1 cellular context compared by ENCODE assay signal in the genomic region with DNA sequence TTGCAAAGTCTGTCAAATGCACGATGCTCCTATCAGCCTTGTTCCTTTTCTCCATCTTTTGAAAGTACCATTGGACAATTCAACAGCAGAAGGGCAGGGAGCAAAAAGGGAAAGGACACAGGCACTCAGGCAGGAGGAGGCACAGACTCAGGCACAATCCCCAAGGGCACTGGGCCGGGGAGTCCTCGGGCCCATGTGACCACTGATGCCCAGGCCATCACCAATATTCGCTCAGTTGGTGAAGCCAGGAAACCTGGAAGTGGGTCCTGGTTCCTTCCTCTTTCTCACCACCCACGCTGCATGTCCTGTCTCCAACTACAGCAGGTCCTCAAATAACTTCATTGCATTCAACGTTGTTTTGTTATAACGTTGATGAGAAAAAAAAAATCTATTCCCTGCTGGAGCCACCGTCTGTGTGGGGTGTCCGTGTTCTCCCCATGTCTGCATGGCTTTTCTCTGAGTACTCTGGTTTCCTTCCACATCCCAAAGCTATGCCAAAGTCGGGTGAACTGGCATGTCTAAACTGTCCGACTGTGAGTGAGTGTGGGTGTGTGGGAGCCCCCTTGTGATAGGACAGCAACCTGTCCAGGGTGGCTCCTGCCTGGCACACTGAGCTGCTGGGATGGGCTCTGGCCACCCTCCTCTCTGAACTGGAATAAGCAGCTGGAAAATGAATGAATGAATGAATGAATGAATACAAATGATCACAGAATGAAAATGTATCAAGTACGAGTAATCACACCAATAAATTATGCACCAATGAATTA.
TF ChIP-seq lines count a peak whose summit lies in the region.

No MANE protein-coding gene starts in this region.

TF ChIP-seq in A549, 52 proteins besides CTCF, POLR2A, EP300 and RAD21:
- TF ChIP-seq RNF2 (IDR thresholded peaks at IDR 0.05; ENCODE audit: borderline replicate concordance, low read depth) (no peak), EHF (CRISPR knock-in tag; IDR thresholded peaks at IDR 0.05) (no peak), CEBPB (IDR thresholded peaks at IDR 0.05) (no peak), HMGXB4 (CRISPR knock-in tag; IDR thresholded peaks at IDR 0.05; ENCODE audit: borderline replicate concordance) (no peak), FOSL2 (IDR thresholded peaks at IDR 0.05) (no peak), FOSL2 (CRISPR knock-in tag; IDR thresholded peaks at IDR 0.05) (no peak), GATA3 (IDR thresholded peaks at IDR 0.05; ENCODE audit: borderline replicate concordance) (no peak), FOSB (CRISPR knock-in tag; IDR thresholded peaks at IDR 0.05) (no peak), TP53 (CRISPR knock-in tag; IDR thresholded peaks at IDR 0.05) (no peak), HEYL (CRISPR knock-in tag; IDR thresholded peaks at IDR 0.05) (no peak), KDM1A (IDR thresholded peaks at IDR 0.05; ENCODE audit: low read depth) (no peak), KDM5A (IDR thresholded peaks at IDR 0.05) (no peak), MAZ (IDR thresholded peaks at IDR 0.05; ENCODE audit: borderline replicate concordance, low read depth, low read length) (no peak), EHMT2 (IDR thresholded peaks at IDR 0.05; ENCODE audit: low read depth) (no peak), BCL3 (IDR thresholded peaks at IDR 0.05) (no peak), RARB (CRISPR knock-in tag; IDR thresholded peaks at IDR 0.05) (no peak), NFE2L2 (conservative IDR thresholded peaks at IDR 0.05; ENCODE audit: low read length) (no peak), ZSCAN20 (CRISPR knock-in tag; IDR thresholded peaks at IDR 0.05) (no peak)
- TF ChIP-seq, protein P1, sequence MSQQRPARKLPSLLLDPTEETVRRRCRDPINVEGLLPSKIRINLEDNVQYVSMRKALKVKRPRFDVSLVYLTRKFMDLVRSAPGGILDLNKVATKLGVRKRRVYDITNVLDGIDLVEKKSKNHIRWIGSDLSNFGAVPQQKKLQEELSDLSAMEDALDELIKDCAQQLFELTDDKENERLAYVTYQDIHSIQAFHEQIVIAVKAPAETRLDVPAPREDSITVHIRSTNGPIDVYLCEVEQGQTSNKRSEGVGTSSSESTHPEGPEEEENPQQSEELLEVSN (IDR thresholded peaks at IDR 0.05; ENCODE audit: borderline replicate concordance, low read depth): no peak
